Comparison of ENCODE assay signal across 17 cellular contexts in the genomic region with DNA sequence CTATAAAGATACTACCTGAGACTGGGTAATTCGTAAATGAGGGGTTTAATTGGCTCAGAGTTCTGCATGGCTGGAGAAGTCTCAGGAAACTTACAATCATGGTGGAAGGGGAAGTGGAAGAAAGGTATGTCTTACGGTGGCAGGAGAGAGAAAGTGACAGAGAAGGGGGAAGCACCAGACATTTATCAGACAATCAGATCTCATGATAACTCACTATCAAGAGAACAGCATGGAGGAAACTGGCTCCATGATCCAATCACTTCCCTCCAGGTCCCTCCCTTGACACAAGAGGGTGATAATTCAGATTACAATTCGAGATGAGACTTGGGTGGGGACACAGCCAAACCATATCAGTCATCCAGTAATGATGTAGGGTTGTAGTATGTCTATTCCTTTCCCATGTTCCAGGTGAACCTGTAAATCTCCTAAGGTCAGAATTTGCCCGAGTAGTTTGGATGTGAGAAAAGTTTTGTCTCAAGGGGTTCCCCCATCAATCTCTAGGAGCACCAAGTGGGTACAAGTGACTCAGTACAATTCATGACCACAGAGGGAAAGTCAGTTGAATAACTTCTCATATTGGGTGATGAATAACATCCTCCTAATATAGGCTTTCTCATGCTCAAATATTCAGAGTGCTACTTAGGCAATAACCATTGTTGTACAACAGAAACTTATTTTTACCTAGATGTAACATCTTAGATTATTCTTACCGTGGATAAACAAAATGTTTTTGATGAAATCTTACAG.
DNase-seq lines count a peak whose midpoint lies in the region; ATAC-seq lines count a peak whose summit lies in the region.
"Had no signal": no experiment of that assay in that cellular context is flagged by ENCODE, and none has a peak within 500 bp of the region (broad histone marks: within the 10 kb centered on the region; RNA-seq: fewer than 3 reads in every experiment).

No MANE protein-coding gene starts in this region.

- no peaks in the 10 kb centered on the region for H3K9me3 Mint-ChIP-seq in stimulated activated naive CD8-positive, alpha-beta T cell treated with anti-CD3 and anti-CD28 coated beads, Interleukin-15, amount 100 ng/mL, for 72 hours
- H3K9me3 Mint-ChIP-seq: T-helper 1 cell treated with Interleukin-12 subunit alpha and Interleukin-12 subunit beta and Interleukin-4 antibody, amounts not matched to agents 30 μg/mL and 1 μg/mL, for 36 hours had no signal

- peak; percentile 37 for ATAC-seq in HG02759 (IDR thresholded peaks at IDR 0.05; ENCODE audit: unreplicated experiment)
- peak; percentile 98 for ATAC-seq in stimulated activated naive CD8-positive, alpha-beta T cell treated with anti-CD3 and anti-CD28 coated beads, Interleukin-15, amount 100 ng/mL, for 72 hours
- ATAC-seq: activated CD8-positive, alpha-beta memory T cell treated with anti-CD3 and anti-CD28 coated beads, Interleukin-2, amount 10 ng/mL, durations not matched to agents 7 days and 5 days; esophagus mucosa; heart left ventricle had no signal

- DNase-seq in stimulated activated CD4-positive, alpha-beta T cell treated with anti-CD3 and anti-CD28 coated beads, Interleukin-15, amount 100 ng/mL, for 24 hours = peak; percentile 20
- no peak for DNase-seq in stimulated activated CD4-positive, alpha-beta T cell treated with anti-CD3 and anti-CD28 coated beads, Interleukin-4, amount 100 ng/mL, for 1 hour
- peak; percentile 29 to 31 for DNase-seq in activated T-cell treated with anti-CD3 and anti-CD28 coated beads, Interleukin-2, amount 50 U/mL, for 48 hours
- peak in 1 of 2 donors; percentile 25 for DNase-seq in stimulated activated naive CD8-positive, alpha-beta T cell treated with anti-CD3 and anti-CD28 coated beads, Interleukin-15, amount 100 ng/mL, for 72 hours
- DNase-seq in COLO668 (lab: John Stamatoyannopoulos, UW; ENCODE audit: unreplicated experiment) (no peak), 8988T (no peak), middle frontal gyrus (ENCODE audit: extremely low spot score, low spot score) (no peak)
- DNase-seq: activated CD8-positive, alpha-beta memory T cell treated with anti-CD3 and anti-CD28 coated beads, Interleukin-2, amount 10 ng/mL, durations not matched to agents 7 days and 5 days; Caco-2; heart left ventricle; NCI-H1694; NCI-H446; SHP77 treated with DMSO at 0.1 percent for 48 hours had no signal

- H3K4me3 Mint-ChIP-seq in stimulated activated naive CD8-positive, alpha-beta T cell treated with anti-CD3 and anti-CD28 coated beads, Interleukin-15, amount 100 ng/mL, for 72 hours = peak overlapping the region in 1 of 2 donors; percentile 34
- H3K4me3 Mint-ChIP-seq: activated CD8-positive, alpha-beta memory T cell treated with anti-CD3 and anti-CD28 coated beads, Interleukin-2, amount 10 ng/mL, durations not matched to agents 7 days and 5 days; activated naive CD8-positive, alpha-beta T cell; T-helper 1 cell treated with Interleukin-12 subunit alpha and Interleukin-12 subunit beta and Interleukin-4 antibody, amounts not matched to agents 30 μg/mL and 1 μg/mL, for 36 hours had no signal

- H3K4me1 Mint-ChIP-seq in stimulated activated naive CD8-positive, alpha-beta T cell treated with anti-CD3 and anti-CD28 coated beads, Interleukin-15, amount 100 ng/mL, for 72 hours = peaks cover 32% of the 10 kb centered on the region

- H3K27me3 Mint-ChIP-seq in stimulated activated naive CD8-positive, alpha-beta T cell treated with anti-CD3 and anti-CD28 coated beads, Interleukin-15, amount 100 ng/mL, for 72 hours = peaks cover 18% of the 10 kb centered on the region

- H3K27ac Mint-ChIP-seq in stimulated activated naive CD8-positive, alpha-beta T cell treated with anti-CD3 and anti-CD28 coated beads, Interleukin-15, amount 100 ng/mL, for 72 hours = no peak overlapping the region
- H3K27ac Mint-ChIP-seq: activated CD8-positive, alpha-beta memory T cell treated with anti-CD3 and anti-CD28 coated beads, Interleukin-2, amount 10 ng/mL, durations not matched to agents 7 days and 5 days; activated naive CD8-positive, alpha-beta T cell; T-helper 1 cell treated with Interleukin-12 subunit alpha and Interleukin-12 subunit beta and Interleukin-4 antibody, amounts not matched to agents 30 μg/mL and 1 μg/mL, for 36 hours had no signal

Comparison
In these comparisons a context has a peak if more than half of its experiments do, and no peak if none do; other contexts are left out.
1. DNase-seq: peak in stimulated activated CD4-positive, alpha-beta T cell treated with anti-CD3 and anti-CD28 coated beads, Interleukin-15, amount 100 ng/mL, for 24 hours (single experiment) and activated T-cell treated with anti-CD3 and anti-CD28 coated beads, Interleukin-2, amount 50 U/mL, for 48 hours (2 of 2); none in stimulated activated CD4-positive, alpha-beta T cell treated with anti-CD3 and anti-CD28 coated beads, Interleukin-4, amount 100 ng/mL, for 1 hour (single experiment), COLO668 (single experiment), 8988T (single experiment) and middle frontal gyrus (single experiment).